Comparison of ENCODE assay signal across 15 cellular contexts in the genomic region with DNA sequence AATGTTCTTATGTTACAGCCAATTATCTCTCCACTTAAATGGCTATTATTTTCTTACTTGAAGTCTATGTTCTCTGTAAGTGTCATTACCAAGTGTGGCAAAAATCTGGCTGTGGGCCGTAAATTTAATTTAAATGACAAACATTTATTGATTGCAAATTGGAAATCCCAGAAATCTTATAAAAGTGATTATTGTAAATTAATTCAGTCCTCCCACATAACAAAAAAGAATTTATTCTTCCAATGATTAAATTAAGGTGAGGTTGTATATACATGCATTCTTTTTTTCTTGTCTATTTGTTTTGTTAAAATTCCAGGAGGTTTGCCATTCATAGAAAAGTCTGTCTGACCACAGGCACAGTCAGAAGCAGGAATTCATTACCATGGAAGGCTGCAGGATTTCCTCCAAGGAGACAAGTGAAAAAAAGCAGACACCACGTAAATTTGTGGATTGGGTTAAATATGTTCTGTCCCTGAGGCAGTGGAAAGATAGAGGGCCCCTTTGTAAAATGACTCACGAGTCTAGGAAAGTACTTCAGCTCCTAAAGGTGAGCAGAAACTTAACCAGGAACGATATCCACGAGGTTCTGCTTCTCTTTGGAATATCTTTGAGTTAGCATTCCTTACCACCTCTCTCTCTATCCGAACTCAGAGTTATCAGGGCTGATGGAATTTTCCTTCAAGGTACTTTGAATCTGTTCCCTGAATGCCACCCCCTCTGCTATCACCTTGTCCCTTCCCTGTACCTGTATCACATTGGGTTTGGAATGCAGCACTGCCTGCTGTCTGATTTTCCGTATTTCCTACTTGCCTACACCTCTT. TPM values are rescaled to one million over a fixed set of nuclear protein-coding genes. Genes with fewer than 3 reads are reported as not detected.
A peak's percentile ranks its signal among the peaks of the same experiment; 100 is the strongest.
DNase-seq lines count a peak whose midpoint lies in the region; ATAC-seq and TF ChIP-seq lines count a peak whose summit lies in the region.
"Had no signal": no experiment of that assay in that cellular context is flagged by ENCODE, and none has a peak within 500 bp of the region (broad histone marks: within the 10 kb centered on the region; RNA-seq: fewer than 3 reads in every experiment).

No MANE protein-coding gene starts in this region.

- H3K36me3 ChIP-seq in psoas muscle (ENCODE audit: insufficient read depth in 1 of 2, low read depth in 1 of 2) (no peaks in the 10 kb centered on the region), lower lobe of right lung (no peaks in the 10 kb centered on the region)
- H3K36me3 ChIP-seq: adrenal gland had no signal

- H3K27me3 ChIP-seq in right cardiac atrium (ENCODE audit: control insufficient read depth, insufficient read depth) (no peaks in the 10 kb centered on the region), psoas muscle (ENCODE audit: insufficient read depth in 3 of 3, low read length in 2 of 3) (no peaks in the 10 kb centered on the region), lower lobe of right lung (ENCODE audit: low read depth) (no peaks in the 10 kb centered on the region)
- H3K27me3 ChIP-seq: adrenal gland, dorsolateral prefrontal cortex had no signal

- DNase-seq in ELF-1 (ENCODE audit: low read depth, low spot score): peak; percentile 80
- DNase-seq in SK-MEL-5 (ENCODE audit: low read depth, low spot score): peak; percentile 70
- DNase-seq in right cardiac atrium: no peak
- DNase-seq in psoas muscle: no peak
- DNase-seq in GM19240 (ENCODE audit: insufficient read length, low spot score): no peak
- no peak for DNase-seq in lower lobe of right lung
- DNase-seq in cerebellum (ENCODE audit: low spot score): no peak
- DNase-seq: activated CD4-positive, alpha-beta T cell treated with anti-CD3 and anti-CD28 coated beads, Interleukin-2, amount 50 U/mL, for 4 hours; adrenal gland; C1 segment of cervical spinal cord; dorsolateral prefrontal cortex; EL; NCI-H1436; stimulated activated CD4-positive, alpha-beta T cell treated with anti-CD3 and anti-CD28 coated beads, Interleukin-2, amount 100 ng/mL, for 24 hours had no signal

- WGBS in right cardiac atrium: 44% methylated on average over 7 of the region's 7 CpGs
- 34 to 61% (median 38%) methylated on average over 7 of the region's 7 CpGs for whole genome bisulfite sequencing in psoas muscle, 3 donors

- no peak overlapping the region for H3K4me3 ChIP-seq in right cardiac atrium (ENCODE audit: low read length)
- peak overlapping the region; percentile 13 for H3K4me3 ChIP-seq in psoas muscle
- no peak overlapping the region for H3K4me3 ChIP-seq in lower lobe of right lung
- H3K4me3 ChIP-seq: adrenal gland, dorsolateral prefrontal cortex had no signal

- no peaks in the 10 kb centered on the region for H3K4me1 ChIP-seq in right cardiac atrium (ENCODE audit: control insufficient read depth, insufficient read depth, low read length)
- peaks cover 88% of the 10 kb centered on the region for H3K4me1 ChIP-seq in psoas muscle
- H3K4me1 ChIP-seq in lower lobe of right lung: peaks cover 15% of the 10 kb centered on the region

- in situ Hi-C loops in SK-MEL-5 (cut with HindIII; ENCODE audit: low pct_unique_long_range_greater_than_20kb, low sequenced_read_pairs): no loop called here

- TF ChIP-seq CTCF in psoas muscle (IDR thresholded peaks at IDR 0.05) (no peak), lower lobe of right lung (IDR thresholded peaks at IDR 0.05) (no peak)

- intact Hi-C loops in right cardiac atrium (cut with DNase I) (no loop called here), psoas muscle (cut with DNase I) (loop anchor here in 1 of 2 donors (5.0 kb wide), 1 partner anchor 68 kb away; no protein-coding TSS in a partner anchor), lower lobe of right lung (cut with DNase I) (no loop called here)

- H3K27ac ChIP-seq in right cardiac atrium (ENCODE audit: low read length): peak overlapping the region; percentile 81
- peak overlapping the region; percentile 95 for H3K27ac ChIP-seq in psoas muscle
- no peak overlapping the region for H3K27ac ChIP-seq in lower lobe of right lung
- H3K27ac ChIP-seq: dorsolateral prefrontal cortex had no signal

- ATAC-seq in right cardiac atrium (no peak), psoas muscle (no peak), GM21447 (IDR thresholded peaks at IDR 0.05; ENCODE audit: unreplicated experiment) (no peak), lower lobe of right lung (no peak)

- H3K9me3 ChIP-seq in right cardiac atrium (ENCODE audit: control insufficient read depth, low read length) (no peaks in the 10 kb centered on the region), psoas muscle (no peaks in the 10 kb centered on the region), lower lobe of right lung (no peaks in the 10 kb centered on the region)
- H3K9me3 ChIP-seq: adrenal gland had no signal

RNA-seq across cellular contexts. Expression of a gene that starts 10.7 kb away (rescaled TPM):
- total RNA-seq in SK-MEL-5 (2014; rRNA removed; shearing (Covaris generic)): 88.7 and 101 TPM in 2 replicates
- 27.5 and 33.8 TPM in 2 replicates for polyA plus RNA-seq in SK-MEL-5 (2015; cell fraction: cytosol; rRNA removed)
- polyA plus RNA-seq in SK-MEL-5 (2015; cell fraction: nucleus; rRNA removed): 37.1 and 42.3 TPM in 2 replicates
- total RNA-seq in right cardiac atrium (100 to 1,000 TPM in 1 of 4 donors, 10 to 100 TPM in 3; 74.7 to 130 (median 82.0) TPM), psoas muscle (10 to 100 TPM in 3 of 4 donors, 1 to 10 TPM in 1; 7.8 to 89.3 (median 53.0) TPM), lower lobe of right lung (10.5 TPM), cerebellum (14.3 TPM)
- polyA plus RNA-seq in right cardiac atrium (22.2 TPM), psoas muscle (10 to 100 TPM; 13.0 to 64.3 (median 33.1) TPM)

Comparison
In these comparisons a context has a peak if more than half of its experiments do, and no peak if none do; other contexts are left out.
1. DNase-seq: peak in ELF-1 (single experiment) and SK-MEL-5 (single experiment); none in right cardiac atrium (0 of 3), psoas muscle (0 of 2), GM19240 (single experiment), lower lobe of right lung (single experiment) and cerebellum (single experiment).